ENCODE assay signal across 8 cellular contexts in genomic region chr20:35698298-35699126, GRCh38. TPM values are rescaled to one million over a fixed set of nuclear protein-coding genes. Genes with fewer than 3 reads are reported as not detected.
DNase-seq lines count a peak whose midpoint lies in the region; ATAC-seq and TF ChIP-seq lines count a peak whose summit lies in the region.

No MANE protein-coding gene starts in this region.

- intact Hi-C loops in colonic mucosa (cut with DNase I) (no loop called here), lower lobe of right lung (cut with DNase I) (no loop called here)

- H3K4me1 ChIP-seq in Peyer's patch: peaks cover 0 to 17% (median 2%) of the 10 kb centered on the region in 4 donors
- H3K4me1 ChIP-seq in colonic mucosa: no peaks in the 10 kb centered on the region
- H3K4me1 ChIP-seq in lower lobe of right lung: peaks cover 28% of the 10 kb centered on the region
- H3K4me1 ChIP-seq in upper lobe of left lung: peaks cover 15 to 39% (median 22%) of the 10 kb centered on the region in 4 donors

- H3K9me3 ChIP-seq in Peyer's patch: no peaks in the 10 kb centered on the region
- H3K9me3 ChIP-seq in colonic mucosa: no peaks in the 10 kb centered on the region
- H3K9me3 ChIP-seq in lower lobe of right lung: no peaks in the 10 kb centered on the region
- H3K9me3 ChIP-seq in upper lobe of left lung: no peaks in the 10 kb centered on the region

- 8 to 9% methylated on average over 31 to 36 of the region's 37 CpGs for WGBS in upper lobe of left lung, 2 donors

- H3K27ac ChIP-seq in Peyer's patch: peak overlapping the region; percentile 84 to 91 (median 89)
- H3K27ac ChIP-seq in colonic mucosa: peak overlapping the region; percentile 82
- H3K27ac ChIP-seq in lower lobe of right lung: peak overlapping the region; percentile 93
- H3K27ac ChIP-seq in upper lobe of left lung: peak overlapping the region; percentile 86 to 96 (median 94)

- TF ChIP-seq CTCF in Peyer's patch (IDR thresholded peaks at IDR 0.05) (no peak), colonic mucosa (IDR thresholded peaks at IDR 0.05) (no peak), lower lobe of right lung (IDR thresholded peaks at IDR 0.05) (no peak), upper lobe of left lung (IDR thresholded peaks at IDR 0.05) (no peak)

- H3K27me3 ChIP-seq in Peyer's patch (no peaks in the 10 kb centered on the region), colonic mucosa (no peaks in the 10 kb centered on the region), lower lobe of right lung (ENCODE audit: low read depth) (no peaks in the 10 kb centered on the region), upper lobe of left lung (no peaks in the 10 kb centered on the region)

- no peak for TF ChIP-seq EP300 in upper lobe of left lung (IDR thresholded peaks at IDR 0.05)

- H3K36me3 ChIP-seq in Peyer's patch (peaks cover 0 to 52% (median 0%) of the 10 kb centered on the region in 3 donors), colonic mucosa (no peaks in the 10 kb centered on the region), lower lobe of right lung (peaks cover 52% of the 10 kb centered on the region), upper lobe of left lung (peaks cover 15 to 57% (median 28%) of the 10 kb centered on the region in 4 donors)

- TF ChIP-seq POLR2A in Peyer's patch (IDR thresholded peaks at IDR 0.05) (no peak), upper lobe of left lung (IDR thresholded peaks at IDR 0.05) (no peak)

- ATAC-seq in HG02623 (IDR thresholded peaks at IDR 0.05; ENCODE audit: unreplicated experiment) (peak; percentile 30), lower lobe of right lung (peak; percentile 64 to 65), upper lobe of left lung (ENCODE audit: low FRiP score in 2 of 2) (peak; percentile 3 to 50), HG02885 (IDR thresholded peaks at IDR 0.05; ENCODE audit: poor library complexity, unreplicated experiment) (no peak)

- H3K9ac ChIP-seq in colonic mucosa (ENCODE audit: low read depth in 2 of 2, low read length in 2 of 2): peak overlapping the region; percentile 87 to 96

- H3K4me3 ChIP-seq in Peyer's patch (peak overlapping the region; percentile 77 to 95 (median 80)), colonic mucosa (peak overlapping the region; percentile 85), lower lobe of right lung (peak overlapping the region; percentile 82), upper lobe of left lung (peak overlapping the region; percentile 61 to 95 (median 84))

- DNase-seq in DMS 273 (lab: John Stamatoyannopoulos, UW; ENCODE audit: unreplicated experiment): peak; percentile 69
- DNase-seq in DMS 273 treated with DMSO at 0.1 percent for 48 hours (lab: John Stamatoyannopoulos, UW): no peak
- no peak for DNase-seq in Peyer's patch
- peak; percentile 43 for DNase-seq in colonic mucosa
- DNase-seq in lower lobe of right lung: no peak
- DNase-seq in upper lobe of left lung: peak; percentile 26 to 48

RNA-seq across cellular contexts. Expression of gene NFS1, which starts 0.6 kb away (rescaled TPM):
- total RNA-seq in Peyer's patch: 10 to 100 TPM; 29.2 to 62.2 (median 41.4) TPM
- 10 to 100 TPM; 42.0 to 45.1 TPM for total RNA-seq in colonic mucosa
- 22.2 TPM for total RNA-seq in lower lobe of right lung
- total RNA-seq in upper lobe of left lung: 10 to 100 TPM; 16.2 to 90.1 (median 22.6) TPM

RNA-seq across cellular contexts. Expression of gene ROMO1, which starts 0.7 kb away (rescaled TPM):
- total RNA-seq in Peyer's patch (100 to 1,000 TPM; 154 to 259 (median 192) TPM), colonic mucosa (100 to 1,000 TPM; 189 to 268 TPM), lower lobe of right lung (81.7 TPM), upper lobe of left lung (100 to 1,000 TPM; 105 to 213 (median 134) TPM)

RNA-seq across cellular contexts. Expression of gene CPNE1, which starts 33.8 kb away (rescaled TPM):
- total RNA-seq in Peyer's patch (100 to 1,000 TPM in 3 of 4 donors, 10 to 100 TPM in 1; 84.9 to 201 (median 127) TPM), colonic mucosa (100 to 1,000 TPM; 137 to 152 TPM), lower lobe of right lung (154 TPM), upper lobe of left lung (100 to 1,000 TPM in 5 of 6 donors, 10 to 100 TPM in 1; 48.8 to 210 (median 177) TPM)

RNA-seq across cellular contexts. Expression of gene RBM12, which starts 33.8 kb away (rescaled TPM):
- total RNA-seq in Peyer's patch (10 to 100 TPM; 21.1 to 38.1 (median 32.3) TPM), colonic mucosa (10 to 100 TPM; 63.8 to 74.5 TPM), lower lobe of right lung (70.5 TPM), upper lobe of left lung (10 to 100 TPM; 14.1 to 64.9 (median 31.4) TPM)

RNA-seq across cellular contexts. Expression of gene RBM39, which starts 43.5 kb away (rescaled TPM):
- total RNA-seq in Peyer's patch (1,000 to 10,000 TPM in 1 of 4 donors, 100 to 1,000 TPM in 3; 347 to 1,133 (median 466) TPM), colonic mucosa (100 to 1,000 TPM; 228 to 248 TPM), lower lobe of right lung (299 TPM), upper lobe of left lung (100 to 1,000 TPM; 220 to 925 (median 266) TPM)

Comparison
In these comparisons a context has a peak if more than half of its experiments do, and no peak if none do; other contexts are left out.
1. DNase-seq: peak in DMS 273 (single experiment), colonic mucosa (single experiment) and upper lobe of left lung (2 of 2); none in DMS 273 treated with DMSO at 0.1 percent for 48 hours (single experiment), Peyer's patch (0 of 3) and lower lobe of right lung (single experiment).
2. Peak in every context shown above with its lines, with median percentiles within 50 percentile points of each other: H3K27ac ChIP-seq and H3K4me3 ChIP-seq.